In genomic region chr5:75089662-75090061, GRCh38 we compare ENCODE assay signal across 1 cellular context.
TF ChIP-seq lines count a peak whose summit lies in the region.

No MANE protein-coding gene starts in this region.

TF ChIP-seq in GM23338, 12 proteins besides CTCF, POLR2A, EP300 and RAD21 (continued from another document):
- no peak for TF ChIP-seq ZNF462 (CRISPR knock-in tag; IDR thresholded peaks at IDR 0.05)
